ENCODE assay signal across 8 cellular contexts in the genomic region with DNA sequence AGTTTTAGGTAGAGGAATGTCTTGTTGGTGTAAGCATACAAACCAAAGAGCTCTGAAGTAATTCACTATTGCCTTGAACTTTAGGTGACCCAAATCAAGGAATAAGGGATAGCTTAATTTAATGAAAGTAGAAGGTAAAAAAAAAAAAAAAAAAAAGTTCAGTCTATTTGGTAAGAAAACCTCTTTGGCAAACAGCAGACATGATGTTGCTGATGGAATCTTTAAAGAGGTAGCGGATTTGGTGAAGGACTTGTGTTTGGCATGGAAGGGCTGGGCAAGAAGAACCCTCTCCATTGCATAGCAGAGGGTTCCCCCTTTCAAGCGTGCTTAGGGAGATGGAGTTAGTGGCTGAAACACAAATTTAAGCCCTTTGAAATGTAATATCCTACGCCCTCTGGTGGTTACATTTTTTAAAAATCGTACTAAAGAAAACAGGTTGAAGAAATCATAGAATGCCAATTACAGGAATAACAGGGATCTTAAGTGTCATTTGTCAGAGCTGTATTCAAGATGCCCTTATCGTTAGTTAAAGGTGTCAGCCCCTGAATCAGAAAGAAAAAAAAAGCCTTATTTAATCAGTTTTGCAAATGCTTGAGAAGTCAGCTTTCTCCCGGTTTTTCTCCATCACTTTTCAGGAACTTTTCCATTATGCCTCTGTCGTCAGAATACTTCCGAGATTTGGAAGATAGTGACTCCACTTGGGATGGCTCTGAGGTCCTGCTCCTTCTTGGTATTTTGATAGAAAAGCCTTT.
DNase-seq lines count a peak whose midpoint lies in the region; ATAC-seq and TF ChIP-seq lines count a peak whose summit lies in the region.

No MANE protein-coding gene starts in this region.

- no peak overlapping the region for H3K18ac ChIP-seq in H9 (ENCODE audit: insufficient read length, low read depth, low read length)

- no peak overlapping the region for H4K5ac ChIP-seq in H9 (ENCODE audit: insufficient read length, low read depth, low read length)

- ATAC-seq in body of pancreas (no peak), thoracic aorta (ENCODE audit: insufficient number of reproducible peaks, low FRiP score, low read depth) (no peak), HG02623 (IDR thresholded peaks at IDR 0.05; ENCODE audit: unreplicated experiment) (no peak), GM18502 (IDR thresholded peaks at IDR 0.05; ENCODE audit: poor library complexity, unreplicated experiment) (no peak)

- no peaks in the 10 kb centered on the region for H3K23me2 ChIP-seq in H9 (ENCODE audit: insufficient read length, low read depth, low read length, poor library complexity, severe bottlenecking)

- no peak overlapping the region for H2BK5ac ChIP-seq in H9 (ENCODE audit: insufficient read length, low read length)

- H2AK5ac ChIP-seq in H9 (ENCODE audit: insufficient read length, low read length), result no peak overlapping the region

- TF ChIP-seq CTCF in H9 (conservative IDR thresholded peaks at IDR 0.05) (peak; percentile 69), body of pancreas (IDR thresholded peaks at IDR 0.05) (peak in 6 of 7 experiments; percentile 39 to 63 (median 56)), thoracic aorta (IDR thresholded peaks at IDR 0.05) (peak; percentile 51)

- no peak overlapping the region for H3K9ac ChIP-seq in H9 (ENCODE audit: extremely low read depth, insufficient read length, low read length)

- H3K27me3 ChIP-seq in H9 (ENCODE audit: insufficient read depth, low read length) (no peaks in the 10 kb centered on the region), body of pancreas (no peaks in the 10 kb centered on the region), thoracic aorta (replicated peaks; ENCODE audit: insufficient read depth) (no peaks in the 10 kb centered on the region)

- H2BK120ac ChIP-seq in H9 (ENCODE audit: low read depth, low read length, poor library complexity, severe bottlenecking), result no peak overlapping the region

- no peak overlapping the region for H4K8ac ChIP-seq in H9 (replicated peaks; ENCODE audit: insufficient read length, low read depth, low read length)

- no peak overlapping the region for H2BK12ac ChIP-seq in H9 (ENCODE audit: insufficient read length, low read depth, low read length)

- H2AFZ ChIP-seq in H9 (ENCODE audit: low read length), result no peak overlapping the region

- no peak overlapping the region for H3K56ac ChIP-seq in H9 (ENCODE audit: insufficient read length, low read depth, low read length)

- no peak overlapping the region for H3K27ac ChIP-seq in H9 (ENCODE audit: insufficient read length, low read depth, low read length)
- H3K27ac ChIP-seq in body of pancreas, result no peak overlapping the region
- H3K27ac ChIP-seq in thoracic aorta, result no peak overlapping the region

- H3K4me1 ChIP-seq in H9 (ENCODE audit: insufficient read depth, low read length), result no peaks in the 10 kb centered on the region; the same call in 1 of the 2 replicates
- no peaks in the 10 kb centered on the region for H3K4me1 ChIP-seq in body of pancreas
- no peaks in the 10 kb centered on the region for H3K4me1 ChIP-seq in thoracic aorta (ENCODE audit: control insufficient read depth in 1 of 2, low read depth in 2 of 2)

- H3K4me3 Mint-ChIP-seq in H9, result no peak overlapping the region

- no peak overlapping the region for H3K14ac ChIP-seq in H9 (ENCODE audit: insufficient read depth, low read length)

- H3K9me3 ChIP-seq in H9 (ENCODE audit: control insufficient read depth, low read depth, low read length) (no peaks in the 10 kb centered on the region), body of pancreas (no peaks in the 10 kb centered on the region), thoracic aorta (no peaks in the 10 kb centered on the region)

- intact Hi-C loops in body of pancreas (cut with DNase I), result loop anchor here (5.0 kb wide), 1 partner anchor 985 kb away; no protein-coding TSS in a partner anchor

- H3K79me1 ChIP-seq in H9 (ENCODE audit: insufficient read depth, low read depth, low read length, poor library complexity, severe bottlenecking), result no peaks in the 10 kb centered on the region

- H3K4me2 ChIP-seq in H9 (ENCODE audit: insufficient read depth, insufficient read length, low read length), result no peak overlapping the region

- H2BK20ac ChIP-seq in H9 (ENCODE audit: low read depth, low read length, poor library complexity, severe bottlenecking), result no peak overlapping the region

- H3K79me2 ChIP-seq in H9 (ENCODE audit: insufficient read depth, low read length), result no peaks in the 10 kb centered on the region

- no peak overlapping the region for H3K4ac ChIP-seq in H9 (ENCODE audit: low read depth, low read length)

- no peaks in the 10 kb centered on the region for H4K20me1 ChIP-seq in H9 (ENCODE audit: control insufficient read depth, insufficient read depth, insufficient read length)

- H3K4me1 Mint-ChIP-seq in H9, result 0 out of 4 replicates have a peak, but pooled peaks cover 3 to 4% of the 10 kb centered on the region in 2 experiments

- no peak overlapping the region for H3K4me3 ChIP-seq in body of pancreas
- H3K4me3 ChIP-seq in thoracic aorta, result no peak overlapping the region

- no peak overlapping the region for H3T11ph ChIP-seq in H9 (ENCODE audit: low read length)

- H3K36me3 Mint-ChIP-seq in H9 (ENCODE audit: insufficient read depth in 1 of 3, low read depth in 3 of 3), result peaks cover 0 to 8% (median 4%) of the 10 kb centered on the region in 3 experiments; a peak in 4 of 7 replicates

- peaks cover 4% of the 10 kb centered on the region; the same call in 1 of the 2 replicates for H3K27me3 Mint-ChIP-seq in H9 (ENCODE audit: low read depth)

- H3K9me3 Mint-ChIP-seq in H9, result peaks cover 0 to 5% of the 10 kb centered on the region in 2 experiments; a peak in 3 of 5 replicates

- H3K27ac Mint-ChIP-seq in H9, result no peak overlapping the region

- no peak overlapping the region for H2BK15ac ChIP-seq in H9 (ENCODE audit: low read depth, low read length)

- no peak overlapping the region for H3K23ac ChIP-seq in H9 (ENCODE audit: insufficient read length, low read depth, low read length)

- DNase-seq in AML-193 (lab: John Stamatoyannopoulos, UW), result peak; percentile 44 to 59
- peak; percentile 43 for DNase-seq in H9
- peak; percentile 59 to 83 for DNase-seq in NCI-H524 (lab: John Stamatoyannopoulos, UW)
- DNase-seq in body of pancreas, result peak in 1 of 4 donors; percentile 10
- DNase-seq in iris pigment epithelial cell (ENCODE audit: low read depth), result peak; percentile 56
- DNase-seq in thoracic aorta (ENCODE audit: low spot score), result no peak

- no peak overlapping the region for H4K91ac ChIP-seq in H9 (ENCODE audit: insufficient read length, low read depth, low read length)

- TF ChIP-seq POLR2A in body of pancreas (IDR thresholded peaks at IDR 0.05), result no peak

- H3K36me3 ChIP-seq in body of pancreas (replicated peaks in 1 of 2; ENCODE audit: insufficient read depth in 1 of 2, low read depth in 2 of 2) (no peaks in the 10 kb centered on the region), thoracic aorta (no peaks in the 10 kb centered on the region)

- WGBS in H9 (ENCODE audit: extremely low coverage, insufficient read length, low lambda C conversion rate), result no CpG with 5 or more reads among the region's 8 CpGs
- 16 to 22% methylated on average over 8 of the region's 8 CpGs for WGBS in body of pancreas, 2 donors
